In the genomic region with DNA sequence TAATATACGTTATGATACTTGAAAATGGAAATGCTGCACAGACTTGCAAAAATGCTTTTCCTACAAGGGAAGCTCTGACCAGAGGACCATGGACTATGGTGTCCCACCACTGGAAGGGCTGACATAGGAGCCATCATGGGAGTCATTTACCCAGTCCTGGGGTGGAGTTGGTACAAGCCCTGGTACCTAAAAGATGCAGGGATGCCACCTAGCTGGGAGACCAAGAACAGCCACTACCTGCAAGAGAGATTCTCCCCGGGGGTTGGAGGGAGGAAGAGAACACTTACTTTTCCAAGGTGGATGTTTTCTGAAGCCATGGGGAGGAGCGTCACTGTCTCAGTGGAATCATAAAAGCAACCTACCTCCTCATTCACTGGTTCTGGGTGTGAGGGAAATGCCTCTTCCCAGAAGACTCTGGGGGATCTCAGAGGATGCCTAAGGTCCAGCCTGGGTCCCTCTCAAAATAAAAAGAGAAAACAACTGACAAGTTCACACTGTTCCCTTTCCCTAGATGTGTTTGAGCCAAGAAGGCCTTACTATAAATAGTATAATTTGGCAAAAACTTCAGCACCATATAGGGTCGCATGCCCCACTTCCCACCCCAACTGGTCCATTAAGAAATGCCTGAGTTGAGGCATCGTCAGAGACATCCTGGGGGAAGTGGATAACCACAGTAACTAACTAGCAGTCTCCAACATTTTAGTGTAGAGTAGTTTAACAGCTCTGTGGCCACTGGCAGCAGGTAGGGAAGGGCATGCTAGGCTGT, we compare ENCODE assay signal across 12 cellular contexts. TPM values are rescaled to one million over a fixed set of nuclear protein-coding genes. Genes with fewer than 3 reads are reported as not detected.
A peak's percentile ranks its signal among the peaks of the same experiment; 100 is the strongest.
DNase-seq lines count a peak whose midpoint lies in the region; ATAC-seq, FAIRE-seq and TF ChIP-seq lines count a peak whose summit lies in the region.
"Had no signal": no experiment of that assay in that cellular context is flagged by ENCODE, and none has a peak within 500 bp of the region (broad histone marks: within the 10 kb centered on the region; RNA-seq: fewer than 3 reads in every experiment).

No MANE protein-coding gene starts in this region.

- peak overlapping the region; percentile 77 to 80 for H3K27ac ChIP-seq in tibial artery
- H3K27ac ChIP-seq: skin epidermis, vagina had no signal

- intact Hi-C loops in cardiac septum (cut with DNase I) (loop anchor here (1.0 to 2.0 kb wide), 2 partner anchors 71 to 73 kb away; no protein-coding TSS in a partner anchor), tibial artery (cut with DNase I; ENCODE audit: low total_unique reads) (loop anchor here (10.0 kb wide), 1 partner anchor 73 kb away; no protein-coding TSS in a partner anchor)

- TF ChIP-seq CTCF in tibial artery (IDR thresholded peaks at IDR 0.05): peak; percentile 14 to 23

- in situ Hi-C loops in SK-MEL-5 (cut with HindIII; ENCODE audit: low pct_unique_long_range_greater_than_20kb, low sequenced_read_pairs): no loop called here

- H3K4me1 ChIP-seq in tibial artery: peaks cover 0 to 73% (median 31%) of the 10 kb centered on the region in 4 donors

- no peaks in the 10 kb centered on the region for H3K36me3 Mint-ChIP-seq in activated naive CD4-positive, alpha-beta T cell treated with anti-CD3 and anti-CD28 coated beads, Interleukin-2, amount 50 U/mL, for 72 hours

- no peak for FAIRE-seq in urothelium cell line (lab: Jason Lieb, UNC)
- FAIRE-seq: astrocyte had no signal

- no peaks in the 10 kb centered on the region for H3K9me3 Mint-ChIP-seq in activated naive CD4-positive, alpha-beta T cell treated with anti-CD3 and anti-CD28 coated beads, Interleukin-2, amount 50 U/mL, for 72 hours

- H3K27me3 ChIP-seq in tibial artery: no peaks in the 10 kb centered on the region
- H3K27me3 ChIP-seq: vagina had no signal

- peak; percentile 40 to 61 for ATAC-seq in activated naive CD4-positive, alpha-beta T cell treated with anti-CD3 and anti-CD28 coated beads, Interleukin-2, amount 50 U/mL, for 72 hours
- no peak for ATAC-seq in HG03457 (IDR thresholded peaks at IDR 0.05; ENCODE audit: unreplicated experiment)

- no peak overlapping the region for H3K4me3 ChIP-seq in tibial artery
- H3K4me3 ChIP-seq: skin epidermis, vagina had no signal

- H3K36me3 ChIP-seq in tibial artery: no peaks in the 10 kb centered on the region
- H3K36me3 ChIP-seq: vagina had no signal

- H3K9me3 ChIP-seq in tibial artery: no peaks in the 10 kb centered on the region
- H3K9me3 ChIP-seq: vagina had no signal

- no peak overlapping the region for H3K27ac Mint-ChIP-seq in activated naive CD4-positive, alpha-beta T cell treated with anti-CD3 and anti-CD28 coated beads, Interleukin-2, amount 50 U/mL, for 72 hours

- peak in 1 of 2 donors; percentile 11 for DNase-seq in activated naive CD4-positive, alpha-beta T cell treated with anti-CD3 and anti-CD28 coated beads, Interleukin-2, amount 50 U/mL, for 72 hours (ENCODE audit: low spot score in 2 of 2)
- DNase-seq in activated naive CD4-positive, alpha-beta T cell (lab: John Stamatoyannopoulos, UW): no peak
- DNase-seq in SK-MEL-5 (ENCODE audit: low read depth, low spot score) (peak; percentile 62), cardiac septum (ENCODE audit: low spot score) (peak; percentile 33), tibial artery (no peak), urothelium cell line (ENCODE audit: low spot score) (no peak), DMS114 treated with DMSO at 0.1 percent for 48 hours (lab: John Stamatoyannopoulos, UW; ENCODE audit: unreplicated experiment) (no peak)
- DNase-seq: T-helper 9 cell had no signal

RNA-seq across cellular contexts. Expression of a gene that starts 39.9 kb away (rescaled TPM):
- total RNA-seq in activated naive CD4-positive, alpha-beta T cell treated with anti-CD3 and anti-CD28 coated beads, Interleukin-2, amount 50 U/mL, for 72 hours: under 1 TPM; 0.45 to 0.59 TPM
- total RNA-seq in SK-MEL-5 (2014; rRNA removed; shearing (Covaris generic)): 1.0 and 2.0 TPM in 2 replicates
- polyA plus RNA-seq in SK-MEL-5 (2015; cell fraction: cytosol; rRNA removed): 0.82 and 0.84 TPM in 2 replicates
- polyA plus RNA-seq in SK-MEL-5 (2015; cell fraction: nucleus; rRNA removed): 0.41 and 0.94 TPM in 2 replicates
- total RNA-seq in cardiac septum: 21.7 TPM

Comparison
In these comparisons a context has a peak if more than half of its experiments do, and no peak if none do; other contexts are left out.
1. DNase-seq: peak in SK-MEL-5 (single experiment) and cardiac septum (single experiment); none in activated naive CD4-positive, alpha-beta T cell (0 of 4), tibial artery (0 of 2), urothelium cell line (single experiment) and DMS114 treated with DMSO at 0.1 percent for 48 hours (single experiment).